8 cellular contexts compared by ENCODE assay signal in genomic region chr2:24359129-24359528, GRCh38. TPM values are rescaled to one million over a fixed set of nuclear protein-coding genes. Genes with fewer than 3 reads are reported as not detected.
DNase-seq lines count a peak whose midpoint lies in the region; ATAC-seq and TF ChIP-seq lines count a peak whose summit lies in the region.

No MANE protein-coding gene starts in this region.

- peaks cover 12% of the 10 kb centered on the region; the same call in 1 of the 2 replicates for H4K20me1 ChIP-seq in PC-3 (ENCODE audit: low read length)

- in situ Hi-C loops in G401 (cut with HindIII; ENCODE audit: low sequenced_read_pairs) = no loop called here

- TF ChIP-seq CTCF in PC-3 (conservative IDR thresholded peaks at IDR 0.05; ENCODE audit: low read depth, low read length) = no peak
- no peak for TF ChIP-seq CTCF in epithelial cell of proximal tubule (conservative IDR thresholded peaks at IDR 0.05; ENCODE audit: low read depth, low read length)

- H3K9ac ChIP-seq in PC-3 (ENCODE audit: low read length) = peak overlapping the region; percentile 89

- H3K9me2 ChIP-seq in PC-3 (replicated peaks; ENCODE audit: low read length) = no peaks in the 10 kb centered on the region

- peaks cover 54% of the 10 kb centered on the region for H3K79me2 ChIP-seq in PC-3 (ENCODE audit: low read length)

- H3K4me1 ChIP-seq in PC-3 (ENCODE audit: insufficient read depth, low read length) = peaks cover 15% of the 10 kb centered on the region

- intact Hi-C loops in PC-3 (cut with micrococcal nuclease) = no loop called here
- intact Hi-C loops in posterior cingulate gyrus (cut with DNase I) = no loop called here

- peak; percentile 42 for ATAC-seq in PC-3

- no peaks in the 10 kb centered on the region for H3F3A ChIP-seq in PC-3 (ENCODE audit: low read length, unreplicated experiment)

- peak overlapping the region; percentile 84 for H3K4me3 ChIP-seq in PC-3 (ENCODE audit: low read length)
- peak overlapping the region; percentile 92 for H3K4me3 ChIP-seq in epithelial cell of proximal tubule (ENCODE audit: low read depth, low read length)

- H3K4me2 ChIP-seq in PC-3 (ENCODE audit: low read length) = peak overlapping the region; percentile 91

- peak overlapping the region; percentile 98 for H2AFZ ChIP-seq in PC-3 (ENCODE audit: low read length)

- BruUV-seq in PC-3 (replicated peaks; lab: Mats Ljungman, UMichigan) = TSS peak; percentile 57

- DNase-seq in G401 (ENCODE audit: low spot score) = peak; percentile 46
- DNase-seq in PC-3 = peak; percentile 34
- DNase-seq in epithelial cell of proximal tubule (ENCODE audit: low read depth) = no peak
- peak; percentile 49 for DNase-seq in pons (ENCODE audit: low spot score)
- no peak for DNase-seq in DMS 273 treated with DMSO at 0.1 percent for 48 hours (lab: John Stamatoyannopoulos, UW)
- no peak for DNase-seq in posterior cingulate gyrus
- DNase-seq in kidney glomerular epithelial cell (lab: John Stamatoyannopoulos, UW) = no peak
- DNase-seq in stimulated activated CD4-positive, alpha-beta T cell treated with anti-CD3 and anti-CD28 coated beads, Interleukin-4, amount 100 ng/mL, for 4 hours = no peak

- CTCF ChIA-PET in PC-3 (lab: Charles Lee) = no interaction called here

- POLR2A ChIA-PET in PC-3 (lab: Charles Lee; ENCODE audit: unreplicated experiment) = interaction anchor here (0.7 kb wide), 2 partner anchors 11 to 13 kb away, joined by 3 to 5 read pairs; no protein-coding TSS in a partner anchor

- no peaks in the 10 kb centered on the region for H3K36me3 ChIP-seq in PC-3 (ENCODE audit: low read depth, low read length)

- no peaks in the 10 kb centered on the region for H3K9me3 ChIP-seq in PC-3 (ENCODE audit: low read length)

- no peak overlapping the region for H3K27ac ChIP-seq in PC-3 (ENCODE audit: low read length)

- H3K27me3 ChIP-seq in PC-3 (ENCODE audit: low read length) = no peaks in the 10 kb centered on the region

RNA-seq across cellular contexts. Expression of gene ITSN2, which starts 1.2 kb away (rescaled TPM):
- 10.3 and 22.2 TPM in 2 replicates for total RNA-seq in G401 (2014; rRNA removed; shearing (Covaris generic))
- total RNA-seq in PC-3 (2014; rRNA removed) (21.9 and 37.3 TPM in 2 replicates), epithelial cell of proximal tubule (14.1 and 15.1 TPM in 2 replicates)

Comparison
In these comparisons a context has a peak if more than half of its experiments do, and no peak if none do; other contexts are left out.
1. DNase-seq: peak in G401 (single experiment), PC-3 (single experiment) and pons (single experiment); none in epithelial cell of proximal tubule (single experiment), DMS 273 treated with DMSO at 0.1 percent for 48 hours (single experiment), posterior cingulate gyrus (0 of 10), kidney glomerular epithelial cell (single experiment) and stimulated activated CD4-positive, alpha-beta T cell treated with anti-CD3 and anti-CD28 coated beads, Interleukin-4, amount 100 ng/mL, for 4 hours (0 of 2).